ENCODE assay signal across 1 cellular context in the genomic region with DNA sequence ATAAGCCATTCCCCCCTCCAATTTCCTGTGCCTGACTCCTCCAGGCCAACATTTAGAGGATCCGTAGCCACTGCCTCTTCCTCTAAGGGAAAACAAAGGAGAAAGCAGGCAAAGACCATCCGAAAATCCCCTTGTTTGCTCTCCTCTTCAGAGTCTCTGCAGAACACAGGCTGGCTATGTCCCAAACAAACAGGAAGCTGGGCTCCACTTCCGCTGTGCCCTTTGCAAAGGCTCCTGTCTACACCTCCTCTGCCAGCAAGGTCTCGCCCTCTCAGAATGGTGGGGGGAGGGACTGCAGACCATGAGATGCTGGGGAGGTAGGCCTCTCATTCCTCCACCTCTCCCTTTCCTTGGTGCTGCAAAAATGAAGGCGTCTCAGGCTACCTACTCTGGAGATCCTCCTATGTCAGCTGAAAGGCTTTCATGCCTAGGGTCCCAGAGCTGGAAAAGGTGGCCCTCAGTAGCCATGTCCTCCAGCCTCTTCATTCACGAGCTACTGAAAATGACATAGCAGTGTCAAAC.
TF ChIP-seq lines count a peak whose summit lies in the region.

No MANE protein-coding gene starts in this region.

TF ChIP-seq in H1, 55 proteins besides CTCF, POLR2A, EP300 and RAD21:
- TF ChIP-seq SUZ12 (IDR thresholded peaks at IDR 0.05; ENCODE audit: low read length), result no peak
- TF ChIP-seq SP1 (IDR thresholded peaks at IDR 0.05; ENCODE audit: low read depth, low read length), result no peak
- TF ChIP-seq POU5F1 (IDR thresholded peaks at IDR 0.05; ENCODE audit: low read depth, low read length), result no peak
- TF ChIP-seq EZH2 (IDR thresholded peaks at IDR 0.05; ENCODE audit: low read depth, low read length, severe bottlenecking), result no peak
- TF ChIP-seq, protein P1, sequence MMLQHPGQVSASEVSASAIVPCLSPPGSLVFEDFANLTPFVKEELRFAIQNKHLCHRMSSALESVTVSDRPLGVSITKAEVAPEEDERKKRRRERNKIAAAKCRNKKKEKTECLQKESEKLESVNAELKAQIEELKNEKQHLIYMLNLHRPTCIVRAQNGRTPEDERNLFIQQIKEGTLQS (IDR thresholded peaks at IDR 0.05; ENCODE audit: insufficient read depth, low read depth, low read length), result no peak
- TF ChIP-seq MAFK (IDR thresholded peaks at IDR 0.05; ENCODE audit: low read depth, low read length), result no peak
- TF ChIP-seq HDAC6 (IDR thresholded peaks at IDR 0.05; ENCODE audit: low read depth, low read length), result no peak
- TF ChIP-seq, protein P2, sequence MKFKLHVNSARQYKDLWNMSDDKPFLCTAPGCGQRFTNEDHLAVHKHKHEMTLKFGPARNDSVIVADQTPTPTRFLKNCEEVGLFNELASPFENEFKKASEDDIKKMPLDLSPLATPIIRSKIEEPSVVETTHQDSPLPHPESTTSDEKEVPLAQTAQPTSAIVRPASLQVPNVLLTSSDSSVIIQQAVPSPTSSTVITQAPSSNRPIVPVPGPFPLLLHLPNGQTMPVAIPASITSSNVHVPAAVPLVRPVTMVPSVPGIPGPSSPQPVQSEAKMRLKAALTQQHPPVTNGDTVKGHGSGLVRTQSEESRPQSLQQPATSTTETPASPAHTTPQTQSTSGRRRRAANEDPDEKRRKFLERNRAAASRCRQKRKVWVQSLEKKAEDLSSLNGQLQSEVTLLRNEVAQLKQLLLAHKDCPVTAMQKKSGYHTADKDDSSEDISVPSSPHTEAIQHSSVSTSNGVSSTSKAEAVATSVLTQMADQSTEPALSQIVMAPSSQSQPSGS (IDR thresholded peaks at IDR 0.05; ENCODE audit: low read length), result no peak
- TF ChIP-seq BCL11A (IDR thresholded peaks at IDR 0.05; ENCODE audit: low read depth in 2 of 2, low read length in 2 of 2), result no peak
- no peak for TF ChIP-seq RBBP5 (IDR thresholded peaks at IDR 0.05; ENCODE audit: borderline replicate concordance, low read depth, low read length)
- TF ChIP-seq CREB1 (IDR thresholded peaks at IDR 0.05), result no peak
- TF ChIP-seq TAF1 (IDR thresholded peaks at IDR 0.05; ENCODE audit: low read depth, low read length), result no peak
- no peak for TF ChIP-seq CBX5 (IDR thresholded peaks at IDR 0.05; ENCODE audit: low read depth, low read length)
- TF ChIP-seq GABPA (IDR thresholded peaks at IDR 0.05; ENCODE audit: borderline replicate concordance, insufficient read depth, low read length), result no peak
